Comparison of ENCODE assay signal across 24 cellular contexts in genomic region chr6:4550227-4550597, GRCh38.
A peak's percentile ranks its signal among the peaks of the same experiment; 100 is the strongest.
DNase-seq lines count a peak whose midpoint lies in the region; ATAC-seq, FAIRE-seq and TF ChIP-seq lines count a peak whose summit lies in the region.
"Had no signal": no experiment of that assay in that cellular context is flagged by ENCODE, and none has a peak within 500 bp of the region (broad histone marks: within the 10 kb centered on the region; RNA-seq: fewer than 3 reads in every experiment).

No MANE protein-coding gene starts in this region.

- intact Hi-C loops in HepG2 (cut with micrococcal nuclease; ENCODE audit: unreplicated experiment): no loop called here

- no peaks in the 10 kb centered on the region for H4K20me1 ChIP-seq in HepG2 (ENCODE audit: insufficient read depth, low read length)

- TF ChIP-seq CTCF in GM06990 (IDR thresholded peaks at IDR 0.05; ENCODE audit: insufficient read depth, low read length, poor library complexity, severe bottlenecking) (no peak), HepG2 (CRISPR knock-in tag; IDR thresholded peaks at IDR 0.05) (no peak), WERI-Rb-1 (IDR thresholded peaks at IDR 0.05; ENCODE audit: low read depth, low read length) (no peak)

- H3K27me3 ChIP-seq in GM06990 (replicated peaks; ENCODE audit: control insufficient read depth, insufficient read depth, low read length): no peaks in the 10 kb centered on the region
- H3K27me3 ChIP-seq in HepG2 (ENCODE audit: control insufficient read depth in 1 of 2, insufficient read depth in 2 of 2, low read length in 2 of 2): peaks cover 0 to 43% of the 10 kb centered on the region in 2 experiments; a peak in 4 of 5 replicates
- H3K27me3 ChIP-seq in WERI-Rb-1 (ENCODE audit: insufficient read depth, low read depth, severe bottlenecking): peaks cover 94% of the 10 kb centered on the region
- H3K27me3 ChIP-seq: SJCRH30 had no signal

- DNase-seq in GM06990 (ENCODE audit: extremely low read depth, insufficient read length) (peak; percentile 15), NAMALWA (ENCODE audit: low spot score) (peak; percentile 14), HepG2 (ENCODE audit: low spot score) (no peak), WERI-Rb-1 (no peak), EL (no peak)
- DNase-seq in stimulated activated naive CD8-positive, alpha-beta T cell treated with anti-CD3 and anti-CD28 coated beads, Interleukin-15, Interleukin-2, amounts not matched to agents 100 U/mL and 50 U/mL, for 24 hours: peak; percentile 15
- DNase-seq: CD8-positive, alpha-beta memory T cell; GDM1; GM23248; H9; IMR-90; MV-4-11; NCI-H1417; NCI-H1694 treated with DMSO at 0.1 percent for 48 hours; NCI-H2081 treated with DMSO at 0.1 percent for 48 hours; NCI-H2171 treated with DMSO at 0.1 percent for 48 hours; NCI-H524 treated with DMSO at 0.1 percent for 48 hours; NCI-H82; SJCRH30 had no signal

- FAIRE-seq in HepG2 (lab: Jason Lieb, UNC): no peak
- FAIRE-seq: A204.1, HTR-8/SVneo, RCC 7860 had no signal

- H3K4me3 ChIP-seq in GM06990 (replicated peaks; ENCODE audit: low read depth, low read length) (no peak overlapping the region), HepG2 (replicated peaks in 1 of 3; ENCODE audit: insufficient read depth in 1 of 3, low read depth in 2 of 3, low read length in 3 of 3) (no peak overlapping the region), WERI-Rb-1 (ENCODE audit: low read depth, low read length) (no peak overlapping the region)
- H3K4me3 ChIP-seq: GM23248, SJCRH30 had no signal

- H3K79me2 ChIP-seq in HepG2 (ENCODE audit: insufficient read depth, low read length): no peaks in the 10 kb centered on the region

- H3K27ac ChIP-seq in HepG2 (ENCODE audit: extremely low read length, insufficient read depth, low read length) (no peak overlapping the region), WERI-Rb-1 (no peak overlapping the region)
- H3K27ac ChIP-seq: C4-2B, GM23248, SJCRH30 had no signal

- no peak overlapping the region for H3K9ac ChIP-seq in HepG2 (ENCODE audit: insufficient read depth, low read depth, low read length)
- H3K9ac ChIP-seq: GM23248 had no signal

- no peak for TF ChIP-seq EP300 in HepG2 (IDR thresholded peaks at IDR 0.05; ENCODE audit: low read depth in 2 of 2, low read length in 2 of 2)
- no peak for TF ChIP-seq EP300 in HepG2 (CRISPR knock-in tag; IDR thresholded peaks at IDR 0.05; ENCODE audit: borderline replicate concordance)

- H3K4me2 ChIP-seq in HepG2 (ENCODE audit: low read depth, low read length): peak overlapping the region; percentile 50

- H3K4me1 ChIP-seq in HepG2 (ENCODE audit: insufficient read depth, low read length): peaks cover 9% of the 10 kb centered on the region; the same call in 1 of the 2 replicates
- H3K4me1 ChIP-seq: SJCRH30 had no signal

- H3K9me3 ChIP-seq in HepG2 (ENCODE audit: low read length): no peaks in the 10 kb centered on the region
- peaks cover 13% of the 10 kb centered on the region for H3K9me3 ChIP-seq in WERI-Rb-1 (ENCODE audit: severe bottlenecking)
- H3K9me3 ChIP-seq: SJCRH30 had no signal

- no TSS peak for BruUV-seq in HepG2 (replicated peaks; lab: Mats Ljungman, UMichigan)

- TF ChIP-seq POLR2A in HepG2 (IDR thresholded peaks at IDR 0.05; ENCODE audit: insufficient read depth in 1 of 2, low read depth in 2 of 2, low read length in 2 of 2): no peak

- POLR2A ChIA-PET in HepG2 (lab: Yijun Ruan, JAX): no interaction called here

- H2AFZ ChIP-seq in HepG2 (ENCODE audit: low read length): no peak overlapping the region
- H2AFZ ChIP-seq: GM23248 had no signal

- CTCF ChIA-PET in HepG2 (lab: Yijun Ruan, JAX; ENCODE audit: low intra/inter-chr PET ratio, low total read pairs): no interaction called here

- ATAC-seq in HepG2 (peak; percentile 28; the same call in 2 of the 3 replicates), HG03039 (IDR thresholded peaks at IDR 0.05; ENCODE audit: unreplicated experiment) (no peak)
- ATAC-seq in stimulated activated naive CD8-positive, alpha-beta T cell treated with anti-CD3 and anti-CD28 coated beads, Interleukin-15, Interleukin-2, amounts not matched to agents 100 U/mL and 50 U/mL, for 24 hours: no peak

- TF ChIP-seq RAD21 in HepG2 (CRISPR knock-in tag; IDR thresholded peaks at IDR 0.05): no peak

- in situ Hi-C loops in HepG2 (cut with HindIII; ENCODE audit: extremely low pct_ligation_motif_present, low pct_unique_long_range_greater_than_20kb): no loop called here

- H3K36me3 ChIP-seq in GM06990 (ENCODE audit: control insufficient read depth, insufficient read depth, low read length) (no peaks in the 10 kb centered on the region), HepG2 (replicated peaks in 1 of 2; ENCODE audit: control insufficient read depth in 1 of 2, insufficient read depth in 2 of 2, low read length in 2 of 2) (no peaks in the 10 kb centered on the region), WERI-Rb-1 (no peaks in the 10 kb centered on the region)
- H3K36me3 ChIP-seq: SJCRH30 had no signal

- WGBS in HepG2 (ENCODE audit: low lambda C conversion rate): 29% methylated on average over 1 of the region's 1 CpG

TF ChIP-seq in HepG2, 621 proteins besides CTCF, POLR2A, EP300 and RAD21:
- no peak for TF ChIP-seq FOXO1 (CRISPR knock-in tag; IDR thresholded peaks at IDR 0.05)
- TF ChIP-seq, protein P1, sequence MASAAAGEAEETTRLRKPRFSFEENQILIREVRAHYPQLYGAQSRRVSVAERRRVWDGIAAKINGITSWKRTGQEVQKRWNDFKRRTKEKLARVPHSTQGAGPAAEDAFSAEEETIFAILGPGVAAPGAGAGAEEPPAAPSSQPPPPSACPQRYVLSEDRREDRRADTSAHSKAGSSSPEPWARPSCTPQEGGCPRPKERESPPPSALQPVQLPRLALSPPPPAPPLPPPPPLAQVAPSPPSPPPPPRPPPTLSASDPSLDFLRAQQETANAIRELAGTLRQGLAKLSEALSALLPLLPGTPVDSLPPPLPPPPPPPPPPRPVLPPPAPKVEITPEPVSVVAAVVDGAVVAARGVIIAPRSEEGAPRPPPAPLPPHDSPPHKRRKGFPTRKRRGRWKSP (CRISPR knock-in tag; IDR thresholded peaks at IDR 0.05): no peak
- TF ChIP-seq DNMT3B (CRISPR knock-in tag; conservative IDR thresholded peaks at IDR 0.05): no peak
- no peak for TF ChIP-seq ZSCAN22 (CRISPR knock-in tag; IDR thresholded peaks at IDR 0.05)
- TF ChIP-seq NFATC3 (CRISPR knock-in tag; IDR thresholded peaks at IDR 0.05): no peak
- TF ChIP-seq USF2 (IDR thresholded peaks at IDR 0.05; ENCODE audit: low read depth, low read length): no peak
- no peak for TF ChIP-seq USF2 (CRISPR knock-in tag; IDR thresholded peaks at IDR 0.05; ENCODE audit: borderline replicate concordance)

Comparison
In these comparisons a context has a peak if more than half of its experiments do, and no peak if none do; other contexts are left out.
1. DNase-seq: peak in GM06990 (single experiment), NAMALWA (single experiment) and stimulated activated naive CD8-positive, alpha-beta T cell treated with anti-CD3 and anti-CD28 coated beads, Interleukin-15, Interleukin-2, amounts not matched to agents 100 U/mL and 50 U/mL, for 24 hours (single experiment); none in HepG2 (single experiment), WERI-Rb-1 (single experiment) and EL (single experiment).